Comparison of ENCODE assay signal across 27 cellular contexts in the genomic region with DNA sequence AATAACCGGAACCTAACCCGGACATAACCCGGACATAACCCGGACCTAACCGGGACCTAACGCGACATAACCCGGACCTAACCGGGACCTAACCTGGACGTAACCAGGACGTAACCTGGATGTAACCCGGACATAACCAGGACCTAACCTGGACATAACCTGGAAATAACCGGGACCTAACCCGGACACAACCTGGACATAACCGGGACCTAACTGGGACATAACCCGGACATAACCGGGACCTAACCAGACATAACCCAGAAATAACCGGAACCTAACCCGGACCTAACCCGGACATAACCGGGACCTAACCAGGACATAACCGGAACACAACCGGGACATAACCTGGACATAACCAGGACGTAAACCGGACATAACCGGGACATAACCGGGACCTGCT.
"Had no signal": no experiment of that assay in that cellular context is flagged by ENCODE, and none has a peak within 500 bp of the region (broad histone marks: within the 10 kb centered on the region; RNA-seq: fewer than 3 reads in every experiment).

No MANE protein-coding gene starts in this region.

- H3K4me1 ChIP-seq: colonic mucosa, gastrocnemius medialis had no signal

- ATAC-seq: esophagus mucosa, gastrocnemius medialis, heart right ventricle, left colon, left lobe of liver, left ventricle myocardium superior, lower lobe of right lung, mucosa of descending colon had no signal

- FAIRE-seq: endothelial cell of umbilical vein, islet of Langerhans, keratinocyte had no signal

- H3K36me3 ChIP-seq: colonic mucosa, esophagus squamous epithelium, gastrocnemius medialis, heart right ventricle, lower lobe of right lung had no signal

- H3K27ac ChIP-seq: colonic mucosa, dorsolateral prefrontal cortex, epithelial cell of prostate, esophagus squamous epithelium, gastrocnemius medialis, heart right ventricle, lower lobe of right lung had no signal

- H3K27me3 ChIP-seq: colonic mucosa, dorsolateral prefrontal cortex had no signal

- H3K4me3 ChIP-seq: colonic mucosa, dorsolateral prefrontal cortex, esophagus squamous epithelium, gastrocnemius medialis, heart right ventricle, lower lobe of right lung, mucosa of descending colon had no signal

- H3K9me3 ChIP-seq: colonic mucosa, esophagus squamous epithelium, gastrocnemius medialis, heart right ventricle, lower lobe of right lung, mucosa of descending colon had no signal

- DNase-seq: colonic mucosa; cortex of kidney; dermis blood vessel endothelial cell; dorsolateral prefrontal cortex; effector CD4-positive, alpha-beta T cell; effector memory CD4-positive, alpha-beta T cell; erythroblast; esophagus squamous epithelium; foreskin fibroblast; foreskin melanocyte; gastrocnemius medialis; glutamatergic neuron; head of caudate nucleus; hippocampal formation; left colon; lower lobe of right lung; mesenchymal stem cell; mucosa of descending colon; naive B cell had no signal
